In genomic region chrX:134537179-134537945, GRCh38 we compare ENCODE assay signal across 11 cellular contexts.
DNase-seq lines count a peak whose midpoint lies in the region; ATAC-seq, FAIRE-seq and TF ChIP-seq lines count a peak whose summit lies in the region.
"Had no signal": no experiment of that assay in that cellular context is flagged by ENCODE, and none has a peak within 500 bp of the region (broad histone marks: within the 10 kb centered on the region; RNA-seq: fewer than 3 reads in every experiment).

No MANE protein-coding gene starts in this region.

- no peak overlapping the region for H4K91ac ChIP-seq in trophoblast cell (ENCODE audit: low read depth, low read length)

- WGBS in GM23248 (ENCODE audit: low coverage in 1 of 2, low lambda C conversion rate in 2 of 2, missing lambda C conversion rate in 2 of 2), 2 experiments: 72 to 74% methylated on average over 4 to 5 of the region's 5 CpGs
- no CpG with 5 or more reads among the region's 5 CpGs for WGBS in trophoblast cell (ENCODE audit: extremely low coverage, insufficient coverage, insufficient read length)

- H3F3A ChIP-seq in GM23248 (ENCODE audit: insufficient read depth): peaks cover 16% of the 10 kb centered on the region; the same call in 1 of the 2 replicates
- H3F3A ChIP-seq in MM.1S (ENCODE audit: insufficient read depth, low read length): no peaks in the 10 kb centered on the region

- H3K27ac ChIP-seq in GM23248 (peak overlapping the region; percentile 77), RWPE2 (ENCODE audit: poor library complexity, severe bottlenecking) (peak overlapping the region; percentile 12), trophoblast cell (ENCODE audit: low read depth, low read length) (no peak overlapping the region), MM.1S (ENCODE audit: low read length) (no peak overlapping the region)

- H3K4me3 ChIP-seq in GM23248 (no peak overlapping the region), RWPE2 (ENCODE audit: severe bottlenecking) (no peak overlapping the region), foreskin fibroblast (ENCODE audit: low read depth in 1 of 2, low read length in 2 of 2) (no peak overlapping the region), trophoblast cell (ENCODE audit: low read depth, low read length) (no peak overlapping the region), MM.1S (ENCODE audit: low read length) (no peak overlapping the region)
- H3K4me3 ChIP-seq: stomach had no signal

- TF ChIP-seq CTCF in RWPE2 (IDR thresholded peaks at IDR 0.05; ENCODE audit: poor library complexity, severe bottlenecking) (no peak), foreskin fibroblast (IDR thresholded peaks at IDR 0.05; ENCODE audit: low read depth, low read length) (no peak), MM.1S (IDR thresholded peaks at IDR 0.05; ENCODE audit: low read length) (no peak), D721Med (IDR thresholded peaks at IDR 0.05; ENCODE audit: insufficient read depth, missing control alignments) (no peak)

- H4K8ac ChIP-seq in trophoblast cell (ENCODE audit: low read depth, low read length): no peak overlapping the region

- in situ Hi-C loops in GM23248 (cut with MboI): no loop called here

- H2AK5ac ChIP-seq in trophoblast cell (ENCODE audit: low read length): no peak overlapping the region

- H3K23ac ChIP-seq in trophoblast cell (ENCODE audit: low read length): no peak overlapping the region

- no peaks in the 10 kb centered on the region for H3K79me1 ChIP-seq in trophoblast cell (ENCODE audit: low read length)

- H4K20me1 ChIP-seq in GM23248 (ENCODE audit: insufficient read depth): no peaks in the 10 kb centered on the region
- H4K20me1 ChIP-seq in MM.1S (ENCODE audit: insufficient read depth, low read length): no peaks in the 10 kb centered on the region

- no peak for FAIRE-seq in D721Med (lab: Jason Lieb, UNC)

- no peak for ATAC-seq in RWPE2 (ENCODE audit: low read depth)

- peak overlapping the region; percentile 21; the same call in 1 of the 2 replicates for H3K9ac ChIP-seq in GM23248
- no peak overlapping the region for H3K9ac ChIP-seq in trophoblast cell (ENCODE audit: low read length)
- H3K9ac ChIP-seq in MM.1S (ENCODE audit: low read length): no peak overlapping the region

- DNase-seq in GM23248: peak; percentile 73
- DNase-seq in RWPE2 (ENCODE audit: low spot score): no peak
- peak; percentile 75 to 84 for DNase-seq in foreskin fibroblast
- DNase-seq in trophoblast cell: peak; percentile 46 to 63
- DNase-seq in NCI-H1105 treated with DMSO at 0.1 percent for 48 hours (lab: John Stamatoyannopoulos, UW): no peak
- DNase-seq in MM.1S: no peak
- no peak for DNase-seq in D721Med (ENCODE audit: insufficient read length, low spot score)
- DNase-seq in SHP77 (lab: John Stamatoyannopoulos, UW): no peak
- DNase-seq: activated CD8-positive, alpha-beta memory T cell treated with anti-CD3 and anti-CD28 coated beads, Interleukin-2, amount 50 U/mL, for 4 hours; DMS79 treated with DMSO at 0.1 percent for 48 hours had no signal

- no peak overlapping the region for H2BK5ac ChIP-seq in trophoblast cell (ENCODE audit: low read depth, low read length, poor library complexity)

- H2BK12ac ChIP-seq in trophoblast cell (ENCODE audit: low read length): peak overlapping the region; percentile 64

- H2BK120ac ChIP-seq in trophoblast cell (ENCODE audit: insufficient read depth, low read length, poor library complexity): no peak overlapping the region

- H3K4me1 ChIP-seq in GM23248 (ENCODE audit: insufficient read depth): peaks cover 13% of the 10 kb centered on the region; the same call in 1 of the 2 replicates
- peaks cover 10% of the 10 kb centered on the region for H3K4me1 ChIP-seq in RWPE2 (ENCODE audit: insufficient read depth, poor library complexity, severe bottlenecking)
- H3K4me1 ChIP-seq in trophoblast cell (ENCODE audit: control insufficient read depth in 1 of 2, insufficient read depth in 2 of 2, low read length in 2 of 2): peaks cover 9 to 14% of the 10 kb centered on the region in 2 experiments
- no peaks in the 10 kb centered on the region for H3K4me1 ChIP-seq in MM.1S (ENCODE audit: low read length)

- H4K12ac ChIP-seq in trophoblast cell (ENCODE audit: low read depth, low read length): no peak overlapping the region

- H3K9me2 ChIP-seq in GM23248 (ENCODE audit: insufficient read depth) (no peaks in the 10 kb centered on the region), MM.1S (replicated peaks; ENCODE audit: insufficient read depth, low read length) (no peaks in the 10 kb centered on the region)

- H3K4me2 ChIP-seq in GM23248 (ENCODE audit: unreplicated experiment): peak overlapping the region; percentile 53
- no peak overlapping the region for H3K4me2 ChIP-seq in trophoblast cell (ENCODE audit: low read length)
- no peak overlapping the region for H3K4me2 ChIP-seq in MM.1S (ENCODE audit: low read depth, low read length)

- no peak overlapping the region for H3K14ac ChIP-seq in trophoblast cell (ENCODE audit: low read length)

- H3K79me2 ChIP-seq in GM23248 (ENCODE audit: insufficient read depth): no peaks in the 10 kb centered on the region
- no peaks in the 10 kb centered on the region for H3K79me2 ChIP-seq in trophoblast cell (ENCODE audit: control insufficient read depth, insufficient read depth, low read length, poor library complexity)
- no peaks in the 10 kb centered on the region for H3K79me2 ChIP-seq in MM.1S (ENCODE audit: low read length)

- no peak overlapping the region for H3K18ac ChIP-seq in trophoblast cell (ENCODE audit: low read length)

- no peaks in the 10 kb centered on the region for H3K9me3 ChIP-seq in GM23248 (ENCODE audit: low read depth)
- no peaks in the 10 kb centered on the region for H3K9me3 ChIP-seq in RWPE2 (ENCODE audit: severe bottlenecking)
- no peaks in the 10 kb centered on the region for H3K9me3 ChIP-seq in trophoblast cell (ENCODE audit: insufficient read depth, low read depth, low read length)
- no peaks in the 10 kb centered on the region for H3K9me3 ChIP-seq in MM.1S (replicated peaks; ENCODE audit: insufficient read depth, low read length)
- H3K9me3 ChIP-seq: stomach had no signal

- H3K27me3 ChIP-seq in GM23248 (replicated peaks; ENCODE audit: insufficient read depth) (no peaks in the 10 kb centered on the region), RWPE2 (ENCODE audit: insufficient read depth, poor library complexity, severe bottlenecking) (no peaks in the 10 kb centered on the region), trophoblast cell (ENCODE audit: insufficient read depth, low read length) (no peaks in the 10 kb centered on the region), MM.1S (replicated peaks; ENCODE audit: insufficient read depth, low read length) (no peaks in the 10 kb centered on the region)

- H3K36me3 ChIP-seq in GM23248 (ENCODE audit: low read depth) (no peaks in the 10 kb centered on the region), RWPE2 (ENCODE audit: low read depth) (no peaks in the 10 kb centered on the region), trophoblast cell (ENCODE audit: control insufficient read depth in 1 of 2, insufficient read depth in 2 of 2, low read length in 2 of 2) (no peaks in the 10 kb centered on the region), MM.1S (replicated peaks; ENCODE audit: insufficient read depth, low read length) (no peaks in the 10 kb centered on the region)
- H3K36me3 ChIP-seq: stomach had no signal

- no peak overlapping the region for H3K4ac ChIP-seq in trophoblast cell (ENCODE audit: low read depth, low read length)

- H2AFZ ChIP-seq in GM23248: no peak overlapping the region
- no peak overlapping the region for H2AFZ ChIP-seq in trophoblast cell (ENCODE audit: insufficient read depth, low read length, poor library complexity)
- H2AFZ ChIP-seq in MM.1S (ENCODE audit: low read length): no peak overlapping the region

Comparison
In these comparisons a context has a peak if more than half of its experiments do, and no peak if none do; other contexts are left out.
1. DNase-seq: peak in GM23248 (single experiment), foreskin fibroblast (2 of 2) and trophoblast cell (2 of 2); none in RWPE2 (single experiment), NCI-H1105 treated with DMSO at 0.1 percent for 48 hours (single experiment), MM.1S (single experiment), D721Med (single experiment) and SHP77 (0 of 2).
2. H3K27ac ChIP-seq: peak in GM23248 (single experiment) and RWPE2 (single experiment); none in trophoblast cell (single experiment) and MM.1S (single experiment).